In the genomic region with DNA sequence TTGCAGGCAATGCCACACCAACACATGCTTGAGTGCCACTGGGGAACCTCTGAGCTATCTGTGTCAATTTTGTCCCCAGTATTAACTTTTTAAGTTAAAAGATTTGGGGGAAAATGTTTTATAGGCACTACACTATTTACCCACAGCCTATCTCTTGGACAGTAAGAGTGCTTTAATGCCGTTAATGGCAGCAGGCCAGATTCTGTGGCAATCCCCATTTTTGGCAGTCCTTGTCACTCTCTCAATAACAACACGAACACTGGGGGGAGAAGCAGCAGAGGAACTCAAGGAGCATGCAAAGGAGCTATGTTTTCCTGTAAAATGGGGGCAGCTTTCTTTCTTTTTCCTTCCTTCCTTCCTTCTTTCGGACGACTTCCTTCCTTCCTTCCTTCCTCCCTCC, we compare ENCODE assay signal across 9 cellular contexts.
DNase-seq lines count a peak whose midpoint lies in the region; ATAC-seq, FAIRE-seq and TF ChIP-seq lines count a peak whose summit lies in the region.
"Had no signal": no experiment of that assay in that cellular context is flagged by ENCODE, and none has a peak within 500 bp of the region (broad histone marks: within the 10 kb centered on the region; RNA-seq: fewer than 3 reads in every experiment).

No MANE protein-coding gene starts in this region.

- TF ChIP-seq POLR2A in GM12892 (IDR thresholded peaks at IDR 0.05; ENCODE audit: low read depth, low read length) (no peak), esophagus squamous epithelium (IDR thresholded peaks at IDR 0.05) (no peak)

- no peak overlapping the region for H2AFZ ChIP-seq in mesenchymal stem cell (ENCODE audit: low read depth, low read length)

- TF ChIP-seq CTCF in AG10803 (conservative IDR thresholded peaks at IDR 0.05; ENCODE audit: low read length) (peak; percentile 11; the same call in 1 of the 2 replicates), brain microvascular endothelial cell (IDR thresholded peaks at IDR 0.05; ENCODE audit: low read depth, low read length, missing control alignments) (no peak), esophagus squamous epithelium (IDR thresholded peaks at IDR 0.05) (no peak)

- H3K27ac ChIP-seq in brain microvascular endothelial cell = no peak overlapping the region
- no peak overlapping the region for H3K27ac ChIP-seq in mesenchymal stem cell (ENCODE audit: low read length, poor library complexity, severe bottlenecking)
- H3K27ac ChIP-seq in esophagus squamous epithelium = no peak overlapping the region

- no peak overlapping the region for H4K8ac ChIP-seq in mesenchymal stem cell (ENCODE audit: low read length)

- H3K79me1 ChIP-seq in mesenchymal stem cell (replicated peaks; ENCODE audit: low read length, poor library complexity, severe bottlenecking) = peaks cover 6% of the 10 kb centered on the region

- no peak overlapping the region for H2BK120ac ChIP-seq in mesenchymal stem cell (ENCODE audit: low read depth, low read length)

- H3K4me2 ChIP-seq in mesenchymal stem cell (ENCODE audit: low read length, poor library complexity, severe bottlenecking) = no peak overlapping the region

- H3K27me3 ChIP-seq in brain microvascular endothelial cell (replicated peaks) = no peaks in the 10 kb centered on the region
- H3K27me3 ChIP-seq in mesenchymal stem cell (ENCODE audit: control insufficient read depth in 1 of 2, insufficient read depth in 1 of 2, low read length in 2 of 2) = no peaks in the 10 kb centered on the region
- H3K27me3 ChIP-seq in esophagus squamous epithelium = no peaks in the 10 kb centered on the region

- no peak overlapping the region for H3K18ac ChIP-seq in mesenchymal stem cell (ENCODE audit: low read depth in 1 of 2, low read length in 2 of 2)

- no peak for FAIRE-seq in GM12892 (lab: Jason Lieb, UNC)
- FAIRE-seq: kidney had no signal

- in situ Hi-C loops in brain microvascular endothelial cell (cut with HindIII; ENCODE audit: low pct_ligation_motif_present, low sequenced_read_pairs) = no loop called here

- H3K4ac ChIP-seq in mesenchymal stem cell (ENCODE audit: low read depth in 1 of 2, low read length in 2 of 2) = no peak overlapping the region

- H3K14ac ChIP-seq in mesenchymal stem cell (ENCODE audit: low read length in 2 of 2) = no peak overlapping the region

- no peak overlapping the region for H2AK5ac ChIP-seq in mesenchymal stem cell (ENCODE audit: low read length, severe bottlenecking)

- no peak overlapping the region for H2BK15ac ChIP-seq in mesenchymal stem cell (ENCODE audit: low read depth, poor library complexity, severe bottlenecking)

- intact Hi-C loops in esophagus squamous epithelium (cut with DNase I) = no loop called here

- 46% methylated on average over 2 of the region's 4 CpGs for WGBS in mesenchymal stem cell
- 20 to 31% methylated on average over 4 of the region's 4 CpGs for WGBS in esophagus squamous epithelium, 2 donors

- H3K36me3 ChIP-seq in brain microvascular endothelial cell (replicated peaks) (peaks cover 36% of the 10 kb centered on the region), mesenchymal stem cell (ENCODE audit: control insufficient read depth in 1 of 2, insufficient read depth in 2 of 2, low read depth in 1 of 2, low read length in 2 of 2) (peaks cover 4 to 13% of the 10 kb centered on the region in 2 experiments), esophagus squamous epithelium (no peaks in the 10 kb centered on the region)

- peak; percentile 92 for DNase-seq in AG10803 (ENCODE audit: low read depth)
- peak; percentile 44 to 51 for DNase-seq in Kasumi-1 (lab: John Stamatoyannopoulos, UW)
- peak; percentile 66 for DNase-seq in brain microvascular endothelial cell
- DNase-seq in mesenchymal stem cell = peak; percentile 80
- DNase-seq in HT-29 (ENCODE audit: low spot score) = no peak
- DNase-seq in GM12892 (ENCODE audit: insufficient read length) = no peak
- no peak for DNase-seq in esophagus squamous epithelium (lab: John Stamatoyannopoulos, UW)
- DNase-seq: kidney had no signal

- H3K9me3 ChIP-seq in mesenchymal stem cell (ENCODE audit: control insufficient read depth, low read length) (no peaks in the 10 kb centered on the region), esophagus squamous epithelium (no peaks in the 10 kb centered on the region)

- H2BK12ac ChIP-seq in mesenchymal stem cell (ENCODE audit: low read length in 2 of 2) = no peak overlapping the region

- no peak overlapping the region for H3K23ac ChIP-seq in mesenchymal stem cell (ENCODE audit: low read length in 2 of 2)

- no peak overlapping the region for H3K4me3 ChIP-seq in AG10803 (ENCODE audit: low read length)
- no peak overlapping the region for H3K4me3 ChIP-seq in brain microvascular endothelial cell (ENCODE audit: low read depth, low read length)
- H3K4me3 ChIP-seq in mesenchymal stem cell (ENCODE audit: insufficient read depth in 1 of 2, low read depth in 1 of 2, low read length in 2 of 2) = no peak overlapping the region
- no peak overlapping the region for H3K4me3 ChIP-seq in esophagus squamous epithelium

- no peak for ATAC-seq in HG02870 (IDR thresholded peaks at IDR 0.05; ENCODE audit: unreplicated experiment)

- no peak overlapping the region for H4K91ac ChIP-seq in mesenchymal stem cell (ENCODE audit: low read length)

- no peak overlapping the region for H2BK5ac ChIP-seq in mesenchymal stem cell (ENCODE audit: low read depth, low read length, poor library complexity, severe bottlenecking)

- peaks cover 12% of the 10 kb centered on the region for H3K4me1 ChIP-seq in mesenchymal stem cell (ENCODE audit: control insufficient read depth, insufficient read depth, low read depth, low read length)
- peaks cover 7 to 11% (median 10%) of the 10 kb centered on the region in 3 donors for H3K4me1 ChIP-seq in esophagus squamous epithelium

- peak overlapping the region; percentile 15 for H3K9ac ChIP-seq in mesenchymal stem cell (ENCODE audit: low read length)

Comparison
In these comparisons a context has a peak if more than half of its experiments do, and no peak if none do; other contexts are left out.
1. DNase-seq: peak in AG10803 (single experiment), Kasumi-1 (2 of 2), brain microvascular endothelial cell (single experiment) and mesenchymal stem cell (single experiment); none in HT-29 (single experiment), GM12892 (single experiment) and esophagus squamous epithelium (single experiment).